In the genomic region with DNA sequence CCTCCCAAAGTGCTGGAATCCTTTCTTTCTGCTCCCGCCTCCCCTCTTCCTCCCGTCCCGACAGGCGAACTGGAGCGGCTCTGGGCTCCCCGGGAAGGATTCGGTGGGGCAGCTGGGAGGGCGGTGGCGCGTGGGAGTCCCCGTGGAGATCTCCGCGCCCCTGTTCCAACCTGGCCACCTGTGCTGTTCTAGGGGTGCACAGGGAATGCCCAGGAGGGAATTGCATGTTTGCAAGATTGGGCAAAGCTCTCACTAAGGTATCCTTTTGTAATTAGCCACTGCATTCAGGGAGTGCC, we compare ENCODE assay signal across 1 cellular context.
TF ChIP-seq lines count a peak whose summit lies in the region.

No MANE protein-coding gene starts in this region.

TF ChIP-seq in H1, 55 proteins besides CTCF, POLR2A, EP300 and RAD21:
- no peak for TF ChIP-seq PHF8 (conservative IDR thresholded peaks at IDR 0.05; ENCODE audit: low read depth, low read length)
- TF ChIP-seq BCL11A (IDR thresholded peaks at IDR 0.05; ENCODE audit: low read depth in 2 of 2, low read length in 2 of 2) = no peak
- no peak for TF ChIP-seq SIRT6 (IDR thresholded peaks at IDR 0.05; ENCODE audit: low read length)
- no peak for TF ChIP-seq MAFK (IDR thresholded peaks at IDR 0.05; ENCODE audit: low read depth, low read length)
- no peak for TF ChIP-seq POU5F1 (IDR thresholded peaks at IDR 0.05; ENCODE audit: low read depth, low read length)
- no peak for TF ChIP-seq CBX5 (IDR thresholded peaks at IDR 0.05; ENCODE audit: low read depth, low read length)
- TF ChIP-seq CREB1 (IDR thresholded peaks at IDR 0.05) = no peak
- no peak for TF ChIP-seq NANOG (IDR thresholded peaks at IDR 0.05; ENCODE audit: insufficient read depth, low read depth, low read length, poor library complexity, severe bottlenecking)
- no peak for TF ChIP-seq CHD1 (IDR thresholded peaks at IDR 0.05; ENCODE audit: low read depth, low read length)
- no peak for TF ChIP-seq GABPA (IDR thresholded peaks at IDR 0.05; ENCODE audit: borderline replicate concordance, insufficient read depth, low read length)
- TF ChIP-seq HDAC2 (IDR thresholded peaks at IDR 0.05; ENCODE audit: borderline replicate concordance in 1 of 2, low read depth in 2 of 2, low read length in 2 of 2) = no peak
- TF ChIP-seq ASH2L (IDR thresholded peaks at IDR 0.05; ENCODE audit: low read length) = no peak
- TF ChIP-seq, protein P1, sequence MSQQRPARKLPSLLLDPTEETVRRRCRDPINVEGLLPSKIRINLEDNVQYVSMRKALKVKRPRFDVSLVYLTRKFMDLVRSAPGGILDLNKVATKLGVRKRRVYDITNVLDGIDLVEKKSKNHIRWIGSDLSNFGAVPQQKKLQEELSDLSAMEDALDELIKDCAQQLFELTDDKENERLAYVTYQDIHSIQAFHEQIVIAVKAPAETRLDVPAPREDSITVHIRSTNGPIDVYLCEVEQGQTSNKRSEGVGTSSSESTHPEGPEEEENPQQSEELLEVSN (IDR thresholded peaks at IDR 0.05) = no peak
- TF ChIP-seq, protein P2, sequence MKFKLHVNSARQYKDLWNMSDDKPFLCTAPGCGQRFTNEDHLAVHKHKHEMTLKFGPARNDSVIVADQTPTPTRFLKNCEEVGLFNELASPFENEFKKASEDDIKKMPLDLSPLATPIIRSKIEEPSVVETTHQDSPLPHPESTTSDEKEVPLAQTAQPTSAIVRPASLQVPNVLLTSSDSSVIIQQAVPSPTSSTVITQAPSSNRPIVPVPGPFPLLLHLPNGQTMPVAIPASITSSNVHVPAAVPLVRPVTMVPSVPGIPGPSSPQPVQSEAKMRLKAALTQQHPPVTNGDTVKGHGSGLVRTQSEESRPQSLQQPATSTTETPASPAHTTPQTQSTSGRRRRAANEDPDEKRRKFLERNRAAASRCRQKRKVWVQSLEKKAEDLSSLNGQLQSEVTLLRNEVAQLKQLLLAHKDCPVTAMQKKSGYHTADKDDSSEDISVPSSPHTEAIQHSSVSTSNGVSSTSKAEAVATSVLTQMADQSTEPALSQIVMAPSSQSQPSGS (IDR thresholded peaks at IDR 0.05; ENCODE audit: low read length) = no peak
